In the genomic region with DNA sequence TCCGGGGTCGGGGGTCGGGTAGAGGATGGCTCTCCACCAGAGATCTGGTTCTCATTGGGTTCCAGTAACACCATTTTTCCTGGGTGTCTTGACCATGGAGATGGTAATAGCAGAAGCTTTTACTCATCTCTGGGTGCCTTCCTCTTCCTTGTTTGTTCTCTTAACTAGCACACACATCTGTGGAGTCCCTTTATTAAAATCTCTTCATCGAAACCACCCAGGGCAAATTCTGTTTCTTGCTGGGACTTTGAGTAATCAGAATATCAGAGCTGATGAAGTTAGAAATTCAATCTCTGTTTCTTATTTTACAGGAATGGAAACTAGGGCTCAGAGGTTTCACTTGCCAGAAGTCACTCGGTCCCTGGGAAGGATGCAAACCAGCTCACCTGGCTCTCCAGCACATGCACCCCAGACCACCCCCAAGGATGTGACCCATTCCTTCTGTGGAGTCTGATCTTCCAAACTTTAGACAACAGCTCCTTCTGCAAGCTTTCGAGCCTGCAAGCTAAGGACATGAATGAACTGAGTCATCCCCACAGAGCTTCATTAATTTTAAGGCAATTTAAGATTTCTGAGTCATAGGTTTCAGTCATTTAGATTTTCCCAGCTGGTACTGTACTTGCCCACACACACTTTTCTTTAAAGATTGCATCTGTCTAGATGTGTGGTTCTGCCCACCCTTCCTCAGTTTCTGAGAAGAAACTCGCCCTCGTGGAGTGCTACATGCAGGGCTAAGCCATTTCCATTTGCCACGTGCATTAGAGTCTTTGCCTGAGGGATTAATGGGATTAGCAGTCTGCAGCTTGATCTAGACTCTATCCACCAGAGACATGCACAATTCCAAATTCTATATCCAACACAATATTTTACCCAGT, we compare ENCODE assay signal across 11 cellular contexts. TPM values are rescaled to one million over a fixed set of nuclear protein-coding genes. Genes with fewer than 3 reads are reported as not detected.
DNase-seq lines count a peak whose midpoint lies in the region; ATAC-seq and TF ChIP-seq lines count a peak whose summit lies in the region.
"Had no signal": no experiment of that assay in that cellular context is flagged by ENCODE, and none has a peak within 500 bp of the region (broad histone marks: within the 10 kb centered on the region; RNA-seq: fewer than 3 reads in every experiment).

No MANE protein-coding gene starts in this region.

- no TSS peak for BruUV-seq in Calu3 (replicated peaks; lab: Mats Ljungman, UMichigan)

- CTCF ChIA-PET in Calu3 (lab: Charles Lee), result interaction anchor here (0.8 to 2.0 kb wide), 4 partner anchors 14 to 268 kb away, joined by 3 to 7 read pairs (median 4); partner anchors contain the start of gene TRIB2

- H3K4me3 ChIP-seq in astrocyte of the spinal cord (ENCODE audit: low read depth, low read length) (no peak overlapping the region), lung (no peak overlapping the region)

- peaks cover 2% of the 10 kb centered on the region for H3K9me3 Mint-ChIP-seq in Calu3 (ENCODE audit: low read depth, unreplicated experiment)
- H3K9me3 Mint-ChIP-seq: effector memory CD8-positive, alpha-beta T cell had no signal

- H3K27me3 Mint-ChIP-seq in Calu3 (ENCODE audit: unreplicated experiment), result no peaks in the 10 kb centered on the region
- H3K27me3 Mint-ChIP-seq: effector memory CD8-positive, alpha-beta T cell had no signal

- no peaks in the 10 kb centered on the region for H3K36me3 Mint-ChIP-seq in Calu3 (ENCODE audit: insufficient read depth, unreplicated experiment)

- no peak overlapping the region for H3K27ac ChIP-seq in lung (ENCODE audit: low read depth in 1 of 2, low read length in 1 of 2)
- H3K27ac ChIP-seq: HL-60 had no signal

- H3K4me1 ChIP-seq in lung (ENCODE audit: control insufficient read depth in 2 of 2, insufficient read depth in 2 of 2, low read length in 2 of 2), result no peaks in the 10 kb centered on the region

- TF ChIP-seq CTCF in Calu3 (IDR thresholded peaks at IDR 0.05; ENCODE audit: unreplicated experiment), result no peak
- TF ChIP-seq CTCF in astrocyte of the spinal cord (IDR thresholded peaks at IDR 0.05; ENCODE audit: low read depth, low read length), result no peak
- no peak for TF ChIP-seq CTCF in lung (IDR thresholded peaks at IDR 0.05; ENCODE audit: control extremely low read depth, extremely low read depth)

- H3K36me3 ChIP-seq in lung (ENCODE audit: control insufficient read depth in 2 of 2, insufficient read depth in 2 of 2, low read length in 2 of 2), result no peaks in the 10 kb centered on the region

- no peak for ATAC-seq in lung (ENCODE audit: insufficient read depth, low FRiP score)
- no peak for ATAC-seq in HG02642 (IDR thresholded peaks at IDR 0.05; ENCODE audit: poor library complexity, unreplicated experiment)
- ATAC-seq in GM21825 (IDR thresholded peaks at IDR 0.05; ENCODE audit: unreplicated experiment), result no peak
- ATAC-seq: effector memory CD8-positive, alpha-beta T cell; HCT116 had no signal

- in situ Hi-C loops in astrocyte of the spinal cord (cut with HindIII; ENCODE audit: low sequenced_read_pairs), result loop anchor here (25.0 kb wide), 1 partner anchor 390 kb away; no protein-coding TSS in a partner anchor

- DNase-seq in Calu3 (no peak), LHCN-M2 (ENCODE audit: low read depth) (peak; percentile 79), astrocyte of the spinal cord (ENCODE audit: low read depth, low spot score) (peak; percentile 82), lung (ENCODE audit: low spot score) (peak; percentile 21), AML-193 (lab: John Stamatoyannopoulos, UW) (no peak)
- DNase-seq: effector memory CD8-positive, alpha-beta T cell; SIG-M5 had no signal

- intact Hi-C loops in Calu3 (cut with micrococcal nuclease; ENCODE audit: unreplicated experiment), result no loop called here

- no peaks in the 10 kb centered on the region for H3K27me3 ChIP-seq in lung (ENCODE audit: control insufficient read depth, insufficient read depth)

- H3K4me3 Mint-ChIP-seq in Calu3 (ENCODE audit: low read depth, unreplicated experiment), result no peak overlapping the region
- H3K4me3 Mint-ChIP-seq: effector memory CD8-positive, alpha-beta T cell had no signal

- WGBS in lung, 2 donors, result 88 to 89% methylated on average over 9 of the region's 9 CpGs

- H3K4me1 Mint-ChIP-seq in Calu3 (ENCODE audit: low read depth, unreplicated experiment), result peaks cover 43% of the 10 kb centered on the region

- H3K9me3 ChIP-seq in lung (ENCODE audit: control insufficient read depth in 2 of 2, insufficient read depth in 1 of 2, low read length in 1 of 2), result no peaks in the 10 kb centered on the region

- peak overlapping the region; percentile 45 for H3K27ac Mint-ChIP-seq in Calu3 (ENCODE audit: unreplicated experiment)

RNA-seq across cellular contexts. Expression of gene TRIB2, which starts 14.7 kb away (rescaled TPM):
- total RNA-seq in Calu3 (2022) (6.2 and 6.4 TPM in 2 replicates), LHCN-M2 (2014; rRNA removed) (15.6 and 15.8 TPM in 2 replicates), lung (10 to 100 TPM; 47.4 to 83.6 TPM)
- 5.5 TPM for polyA plus RNA-seq in LHCN-M2 (2012)
- polyA plus RNA-seq in lung, result 10 to 100 TPM; 21.3 to 29.6 TPM

Comparison
In these comparisons a context has a peak if more than half of its experiments do, and no peak if none do; other contexts are left out.
1. DNase-seq: peak in LHCN-M2 (single experiment), astrocyte of the spinal cord (single experiment) and lung (single experiment); none in Calu3 (single experiment) and AML-193 (0 of 2).